ENCODE assay signal across 1 cellular context in the genomic region with DNA sequence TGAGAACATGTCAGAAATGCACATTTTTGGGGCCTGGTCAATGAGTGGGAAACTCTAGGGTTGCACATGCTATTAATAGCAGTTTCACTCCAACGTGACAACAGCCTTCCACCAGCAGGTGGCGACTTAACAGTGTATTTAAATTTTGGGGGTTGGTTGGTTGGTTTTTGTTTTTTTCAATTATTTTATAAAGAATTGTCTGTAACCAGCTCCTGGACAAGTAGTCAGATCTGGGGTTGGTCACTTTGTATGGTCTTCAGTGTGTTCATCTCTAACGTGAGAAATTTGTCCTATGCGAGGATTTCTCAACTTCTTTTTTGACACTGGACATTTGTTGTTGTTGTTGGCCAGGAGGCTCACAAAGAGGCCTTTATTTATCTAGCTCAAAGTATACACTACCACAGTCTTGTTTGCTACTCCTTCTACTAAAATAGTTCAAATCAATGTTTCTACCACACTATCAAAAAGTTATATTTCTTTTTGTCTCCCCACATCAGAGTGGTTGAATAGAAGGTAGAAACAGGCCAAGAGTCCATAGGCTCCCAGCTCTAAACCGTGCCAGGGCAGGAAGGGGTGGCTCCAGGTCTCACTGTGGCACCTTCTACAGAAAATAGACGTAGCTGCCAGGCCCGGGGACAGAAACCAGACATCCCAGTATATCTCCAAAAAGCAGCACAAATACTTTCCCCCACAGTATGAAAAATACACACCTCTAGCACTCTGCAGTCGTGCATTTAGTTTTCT.
TF ChIP-seq lines count a peak whose summit lies in the region.

No MANE protein-coding gene starts in this region.

TF ChIP-seq in H1, 55 proteins besides CTCF, POLR2A, EP300 and RAD21 (continued from another document):
- TF ChIP-seq BRCA1 (IDR thresholded peaks at IDR 0.05; ENCODE audit: low read depth, low read length): no peak
